Comparison of ENCODE assay signal across 22 cellular contexts in the genomic region with DNA sequence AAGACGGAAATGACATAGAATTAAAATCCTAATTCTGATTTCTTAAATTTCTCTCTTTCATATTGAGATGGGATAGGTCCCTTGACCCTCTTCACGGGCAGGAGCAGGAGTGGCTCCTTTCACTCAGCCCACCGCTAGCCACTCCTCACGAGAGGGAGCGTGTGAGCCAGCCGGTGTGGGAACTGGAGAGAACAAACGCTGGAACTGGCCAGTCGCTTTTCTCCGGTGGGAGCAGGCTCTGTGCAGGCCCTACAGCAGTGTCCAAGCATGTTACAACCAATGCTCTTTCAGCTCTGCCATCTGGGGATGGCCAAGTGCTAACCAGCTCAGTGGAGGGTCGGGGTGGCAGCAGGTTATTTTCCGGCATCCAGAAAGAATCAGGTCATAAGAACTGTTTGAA.
DNase-seq lines count a peak whose midpoint lies in the region; ATAC-seq and TF ChIP-seq lines count a peak whose summit lies in the region.
"Had no signal": no experiment of that assay in that cellular context is flagged by ENCODE, and none has a peak within 500 bp of the region (broad histone marks: within the 10 kb centered on the region; RNA-seq: fewer than 3 reads in every experiment).

No MANE protein-coding gene starts in this region.

- no peaks in the 10 kb centered on the region for H3K79me2 ChIP-seq in GM23338 (replicated peaks; ENCODE audit: insufficient read depth)

- H2BK15ac ChIP-seq in neuronal stem cell (ENCODE audit: low read length), result peak overlapping the region; percentile 37

- no peak overlapping the region for H2BK12ac ChIP-seq in neuronal stem cell (ENCODE audit: low read length)

- 91 to 96% methylated on average over 9 to 11 of the region's 11 CpGs for WGBS in endodermal cell (ENCODE audit: insufficient coverage in 1 of 2, insufficient read length in 1 of 2), 2 experiments
- no CpG with 5 or more reads among the region's 11 CpGs for WGBS in neuronal stem cell (ENCODE audit: extremely low coverage in 2 of 2, insufficient read length in 2 of 2, insufficient replicate concordance in 1 of 2), 2 donors
- WGBS in spleen, 5 donors, result 87 to 91% (median 89%) methylated on average over 11 of the region's 11 CpGs

- H3K18ac ChIP-seq in neuronal stem cell (ENCODE audit: low read length), result peak overlapping the region; percentile 71

- no peaks in the 10 kb centered on the region; the same call in 1 of the 2 replicates for H3K9me2 ChIP-seq in GM23338 (ENCODE audit: insufficient read depth)

- H3K4me1 ChIP-seq in GM23338 (ENCODE audit: insufficient read depth), result no peaks in the 10 kb centered on the region
- no peaks in the 10 kb centered on the region for H3K4me1 ChIP-seq in endodermal cell (ENCODE audit: control insufficient read depth, insufficient read depth, low read length)
- no peaks in the 10 kb centered on the region for H3K4me1 ChIP-seq in neuronal stem cell (ENCODE audit: control insufficient read depth in 2 of 2, insufficient read depth in 1 of 2, low read depth in 1 of 2, low read length in 2 of 2)
- no peaks in the 10 kb centered on the region for H3K4me1 ChIP-seq in spleen
- H3K4me1 ChIP-seq: A549, HAP-1 had no signal

- H2AK5ac ChIP-seq in neuronal stem cell (ENCODE audit: low read depth, low read length), result no peak overlapping the region

- no peak for ATAC-seq in GM23338
- ATAC-seq in GM21447 (IDR thresholded peaks at IDR 0.05; ENCODE audit: unreplicated experiment), result no peak
- ATAC-seq in stimulated activated naive CD8-positive, alpha-beta T cell treated with anti-CD3 and anti-CD28 coated beads, Interleukin-15, amount 100 ng/mL, for 72 hours, result no peak
- ATAC-seq: A549 had no signal

- H3K36me3 ChIP-seq in GM23338 (ENCODE audit: insufficient read depth) (no peaks in the 10 kb centered on the region), endodermal cell (ENCODE audit: control insufficient read depth, insufficient read depth, low read length) (no peaks in the 10 kb centered on the region), neuronal stem cell (replicated peaks in 1 of 2; ENCODE audit: control insufficient read depth in 2 of 2, insufficient read depth in 2 of 2, low read length in 2 of 2) (no peaks in the 10 kb centered on the region), spleen (no peaks in the 10 kb centered on the region)
- H3K36me3 ChIP-seq: HAP-1 had no signal

- H3K4me3 ChIP-seq in GM23338 (no peak overlapping the region), endodermal cell (ENCODE audit: low read length) (no peak overlapping the region), neuronal stem cell (ENCODE audit: low read length in 2 of 2) (no peak overlapping the region), spleen (no peak overlapping the region)
- H3K4me3 ChIP-seq: A549, GM23248, HAP-1 had no signal

- H3K9me3 Mint-ChIP-seq in GM23338 (no peaks in the 10 kb centered on the region), endodermal cell (no peaks in the 10 kb centered on the region)
- peaks cover 6 to 10% of the 10 kb centered on the region in 2 donors for H3K9me3 Mint-ChIP-seq in stimulated activated naive CD8-positive, alpha-beta T cell treated with anti-CD3 and anti-CD28 coated beads, Interleukin-15, amount 100 ng/mL, for 72 hours
- H3K9me3 Mint-ChIP-seq: HFFc6 had no signal

- H3K9ac ChIP-seq in endodermal cell (ENCODE audit: extremely low read depth, low read length, poor library complexity, severe bottlenecking) (no peak overlapping the region), neuronal stem cell (ENCODE audit: low read depth, low read length, poor library complexity) (no peak overlapping the region)
- H3K9ac ChIP-seq: GM23248 had no signal

- no peaks in the 10 kb centered on the region for H3K27me3 Mint-ChIP-seq in GM23338 (ENCODE audit: insufficient read depth, low read depth, poor library complexity)
- H3K27me3 Mint-ChIP-seq in endodermal cell (ENCODE audit: insufficient read depth), result no peaks in the 10 kb centered on the region
- H3K27me3 Mint-ChIP-seq in stimulated activated naive CD8-positive, alpha-beta T cell treated with anti-CD3 and anti-CD28 coated beads, Interleukin-15, amount 100 ng/mL, for 72 hours, result no peaks in the 10 kb centered on the region
- H3K27me3 Mint-ChIP-seq: CD4-positive, alpha-beta memory T cell had no signal

- no peaks in the 10 kb centered on the region for H3F3A ChIP-seq in GM23338 (replicated peaks; ENCODE audit: low read depth)

- H3K4me1 Mint-ChIP-seq in GM23338, result no peaks in the 10 kb centered on the region
- H3K4me1 Mint-ChIP-seq in endodermal cell, result no peaks in the 10 kb centered on the region
- no peaks in the 10 kb centered on the region for H3K4me1 Mint-ChIP-seq in stimulated activated naive CD8-positive, alpha-beta T cell treated with anti-CD3 and anti-CD28 coated beads, Interleukin-15, amount 100 ng/mL, for 72 hours
- H3K4me1 Mint-ChIP-seq: CD4-positive, alpha-beta memory T cell had no signal

- TF ChIP-seq CTCF in GM23338 (conservative IDR thresholded peaks at IDR 0.05; ENCODE audit: low read depth in 2 of 2) (no peak), endodermal cell (conservative IDR thresholded peaks at IDR 0.05) (no peak), spleen (IDR thresholded peaks at IDR 0.05 in 8 of 11, conservative IDR thresholded peaks at IDR 0.05 in 3 of 11) (no peak)

- H3K27ac ChIP-seq in GM23338 (ENCODE audit: low read depth) (no peak overlapping the region), endodermal cell (ENCODE audit: low read depth, low read length) (no peak overlapping the region), neuronal stem cell (replicated peaks; ENCODE audit: low read length) (no peak overlapping the region), spleen (no peak overlapping the region)
- H3K27ac ChIP-seq: 22Rv1, A549, GM23248 had no signal

- H2AFZ ChIP-seq in GM23338, result peak overlapping the region; percentile 60
- peak overlapping the region; percentile 51 for H2AFZ ChIP-seq in neuronal stem cell (ENCODE audit: low read length)
- H2AFZ ChIP-seq: GM23248 had no signal

- no peak for TF ChIP-seq POLR2A in spleen (IDR thresholded peaks at IDR 0.05)

- H4K20me1 ChIP-seq in GM23338 (replicated peaks; ENCODE audit: insufficient read depth), result no peaks in the 10 kb centered on the region

- no peak overlapping the region for H3K4me3 Mint-ChIP-seq in GM23338
- H3K4me3 Mint-ChIP-seq in endodermal cell, result no peak overlapping the region
- no peak overlapping the region for H3K4me3 Mint-ChIP-seq in stimulated activated naive CD8-positive, alpha-beta T cell treated with anti-CD3 and anti-CD28 coated beads, Interleukin-15, amount 100 ng/mL, for 72 hours
- H3K4me3 Mint-ChIP-seq: CD4-positive, alpha-beta memory T cell; HFFc6 had no signal

- no peak overlapping the region for H3K4me2 ChIP-seq in GM23338
- H3K4me2 ChIP-seq in neuronal stem cell (ENCODE audit: insufficient read depth, low read length, poor library complexity, severe bottlenecking), result no peak overlapping the region
- H3K4me2 ChIP-seq: A549 had no signal

- intact Hi-C loops in spleen (cut with DNase I; ENCODE audit: low total_unique reads), result no loop called here

- no peaks in the 10 kb centered on the region for H3K79me1 ChIP-seq in neuronal stem cell (ENCODE audit: low read depth, low read length)

- H3K9me3 ChIP-seq in endodermal cell (ENCODE audit: control insufficient read depth, low read length) (no peaks in the 10 kb centered on the region), neuronal stem cell (replicated peaks in 1 of 2; ENCODE audit: control insufficient read depth in 2 of 2, insufficient read depth in 1 of 2, low read depth in 1 of 2, low read length in 2 of 2) (no peaks in the 10 kb centered on the region), spleen (peaks cover 0 to 12% (median 0%) of the 10 kb centered on the region in 8 donors)
- H3K9me3 ChIP-seq: A549, HAP-1 had no signal

- no peak overlapping the region for H4K91ac ChIP-seq in neuronal stem cell (ENCODE audit: low read depth, low read length, poor library complexity)

- no peak overlapping the region for H3K27ac Mint-ChIP-seq in GM23338
- H3K27ac Mint-ChIP-seq in endodermal cell, result no peak overlapping the region
- H3K27ac Mint-ChIP-seq in stimulated activated naive CD8-positive, alpha-beta T cell treated with anti-CD3 and anti-CD28 coated beads, Interleukin-15, amount 100 ng/mL, for 72 hours, result no peak overlapping the region
- H3K27ac Mint-ChIP-seq: CD4-positive, alpha-beta memory T cell; HFFc6 had no signal

- no peak overlapping the region for H4K8ac ChIP-seq in neuronal stem cell (ENCODE audit: low read depth, low read length)

- H2BK5ac ChIP-seq in neuronal stem cell (ENCODE audit: low read length), result no peak overlapping the region

- H3K27me3 ChIP-seq in GM23338 (ENCODE audit: insufficient read depth), result no peaks in the 10 kb centered on the region
- no peaks in the 10 kb centered on the region for H3K27me3 ChIP-seq in endodermal cell (ENCODE audit: control insufficient read depth, insufficient read depth, low read length, poor library complexity, severe bottlenecking)
- no peaks in the 10 kb centered on the region for H3K27me3 ChIP-seq in neuronal stem cell (ENCODE audit: control insufficient read depth in 3 of 3, insufficient read depth in 3 of 3, low read depth in 1 of 3, low read length in 3 of 3)
- no peaks in the 10 kb centered on the region for H3K27me3 ChIP-seq in spleen (replicated peaks in 1 of 7)

- H2BK120ac ChIP-seq in neuronal stem cell (ENCODE audit: low read depth, low read length), result no peak overlapping the region

- no peak overlapping the region for H3K23ac ChIP-seq in neuronal stem cell (ENCODE audit: low read depth, low read length, poor library complexity)

- DNase-seq in GM23338 (ENCODE audit: low spot score), result no peak
- DNase-seq in endodermal cell, result peak; percentile 40
- DNase-seq in neuronal stem cell (ENCODE audit: low spot score), result no peak
- peak; percentile 64 for DNase-seq in spleen
- DNase-seq in germinal center (ENCODE audit: low spot score), result no peak
- DNase-seq in stimulated activated naive CD8-positive, alpha-beta T cell treated with anti-CD3 and anti-CD28 coated beads, Interleukin-15, amount 100 ng/mL, for 72 hours, result no peak
- DNase-seq in Ammon's horn (ENCODE audit: low spot score), result no peak
- DNase-seq: ACHN; AML-193; C1 segment of cervical spinal cord; Calu3; CD4-positive, alpha-beta memory T cell; COR-L47; DMS53; DMS79 treated with DMSO at 0.1 percent for 48 hours; GF-D8; GM23248; HFFc6 had no signal

- H3K4ac ChIP-seq in neuronal stem cell (ENCODE audit: low read length), result no peak overlapping the region

- H3K14ac ChIP-seq in neuronal stem cell (ENCODE audit: low read length), result peak overlapping the region; percentile 21

- H3K36me3 Mint-ChIP-seq in GM23338 (ENCODE audit: low read depth) (no peaks in the 10 kb centered on the region), endodermal cell (ENCODE audit: low read depth) (no peaks in the 10 kb centered on the region)
- H3K36me3 Mint-ChIP-seq: CD4-positive, alpha-beta memory T cell had no signal

TF ChIP-seq in GM23338, 12 proteins besides CTCF, POLR2A, EP300 and RAD21 (continues in another document):
- TF ChIP-seq POLR2AphosphoS5 (IDR thresholded peaks at IDR 0.05; ENCODE audit: low read depth), result no peak

Comparison
In these comparisons a context has a peak if more than half of its experiments do, and no peak if none do; other contexts are left out.
1. DNase-seq: peak in endodermal cell (single experiment) and spleen (single experiment); none in GM23338 (single experiment), neuronal stem cell (single experiment), germinal center (single experiment), stimulated activated naive CD8-positive, alpha-beta T cell treated with anti-CD3 and anti-CD28 coated beads, Interleukin-15, amount 100 ng/mL, for 72 hours (0 of 2) and Ammon's horn (single experiment).